Comparison of ENCODE assay signal across 8 cellular contexts in the genomic region with DNA sequence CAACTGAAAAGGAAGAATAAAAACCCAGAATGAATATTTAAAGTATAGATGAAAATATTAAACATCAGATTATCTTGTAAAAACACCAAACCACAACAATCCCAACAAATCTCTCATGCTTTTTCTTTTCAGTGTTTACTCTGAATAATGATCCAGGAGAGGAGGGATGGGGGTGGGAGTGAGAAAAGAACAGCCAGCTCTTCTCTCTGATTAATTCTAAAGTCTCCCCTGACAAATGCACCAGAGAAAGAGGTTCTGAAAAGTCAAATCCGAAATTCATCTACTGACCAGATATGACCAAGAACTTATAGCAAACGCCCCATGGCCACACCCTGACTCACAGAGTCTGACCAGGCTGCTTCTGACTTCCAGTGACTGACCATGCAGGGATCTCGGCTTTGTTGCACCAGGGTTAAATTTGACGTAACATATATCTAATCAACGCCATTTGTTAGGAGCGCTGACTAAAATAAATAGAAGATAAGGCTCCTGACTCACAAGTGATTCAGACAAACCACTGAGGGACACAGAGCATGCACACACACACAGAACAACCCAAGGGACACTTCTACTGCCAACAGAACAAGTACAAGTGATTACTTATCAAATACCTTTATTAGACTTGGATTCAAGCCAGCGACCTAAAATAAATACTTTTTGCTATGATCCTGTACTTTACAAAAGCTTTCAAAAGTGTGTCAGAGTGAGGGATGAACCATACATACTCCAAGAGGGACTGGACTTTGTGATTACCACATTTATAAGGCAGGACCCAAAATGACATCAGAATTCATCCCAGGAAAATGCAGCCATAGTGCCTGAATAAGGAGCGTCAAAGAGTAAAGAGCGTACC. TPM values are rescaled to one million over a fixed set of nuclear protein-coding genes. Genes with fewer than 3 reads are reported as not detected.
DNase-seq lines count a peak whose midpoint lies in the region; ATAC-seq and TF ChIP-seq lines count a peak whose summit lies in the region.
"Had no signal": no experiment of that assay in that cellular context is flagged by ENCODE, and none has a peak within 500 bp of the region (broad histone marks: within the 10 kb centered on the region; RNA-seq: fewer than 3 reads in every experiment).

No MANE protein-coding gene starts in this region.

- H3K4me1 ChIP-seq in Panc1 (ENCODE audit: control insufficient read depth, insufficient read depth, low read length), result peaks cover 40% of the 10 kb centered on the region

- intact Hi-C loops in Panc1 (cut with micrococcal nuclease; ENCODE audit: unreplicated experiment) (no loop called here), head of caudate nucleus (cut with DNase I) (no loop called here)

- in situ Hi-C loops in Panc1 (cut with HindIII; ENCODE audit: low pct_unique_long_range_greater_than_20kb, low sequenced_read_pairs), result no loop called here

- BruUV-seq in Panc1 (replicated peaks; lab: Mats Ljungman, UMichigan), result no TSS peak

- H3K27me3 ChIP-seq in Panc1 (ENCODE audit: control insufficient read depth, insufficient read depth, low read length), result no peaks in the 10 kb centered on the region

- no peaks in the 10 kb centered on the region for H3K9me3 ChIP-seq in Panc1 (ENCODE audit: control insufficient read depth, insufficient read depth, low read depth, low read length)

- H3K27ac ChIP-seq in Panc1 (ENCODE audit: low read length), result peak overlapping the region; percentile 79

- TF ChIP-seq CTCF in Panc1 (IDR thresholded peaks at IDR 0.05) (no peak), fibroblast of mammary gland (conservative IDR thresholded peaks at IDR 0.05; ENCODE audit: control insufficient read depth, insufficient read depth, low read depth, low read length) (no peak)

- peak; percentile 21 for DNase-seq in GM04504 (ENCODE audit: low read depth)
- peak; percentile 94 for DNase-seq in Panc1 (ENCODE audit: low read depth, low spot score)
- DNase-seq in fibroblast of mammary gland (ENCODE audit: low read depth), result peak; percentile 98
- DNase-seq in renal cortical epithelial cell (ENCODE audit: low read depth), result peak; percentile 51
- no peak for DNase-seq in NCI-H1417 treated with DMSO at 0.1 percent for 48 hours (lab: John Stamatoyannopoulos, UW)
- no peak for DNase-seq in medulla oblongata (ENCODE audit: extremely low spot score)
- no peak for DNase-seq in head of caudate nucleus
- DNase-seq: SHP77 had no signal

- peak; percentile 93 for ATAC-seq in Panc1

- peaks cover 4% of the 10 kb centered on the region; the same call in 1 of the 2 replicates for H3K36me3 ChIP-seq in Panc1 (ENCODE audit: control insufficient read depth, insufficient read depth, low read length)

- CTCF ChIA-PET in Panc1 (lab: Charles Lee), result interaction anchor here (0.5 kb wide), 1 partner anchor 124 kb away, joined by 3 read pairs; no protein-coding TSS in a partner anchor

- POLR2A ChIA-PET in Panc1 (lab: Charles Lee), result no interaction called here

- no peak overlapping the region for H3K4me3 ChIP-seq in Panc1 (ENCODE audit: low read depth in 2 of 2, low read length in 2 of 2)
- H3K4me3 ChIP-seq in fibroblast of mammary gland (ENCODE audit: control insufficient read depth, low read depth, low read length), result no peak overlapping the region

RNA-seq across cellular contexts. Expression of gene SPOCK2, which starts 9.3 kb away (rescaled TPM):
- 4.8 TPM for total RNA-seq in Panc1 (2021; ENCODE audit: unreplicated experiment)
- polyA plus RNA-seq in Panc1 (2012; ENCODE audit: insufficient read length), result 4.2 TPM
- 2.0 and 41.8 TPM in 2 replicates for total RNA-seq in renal cortical epithelial cell

Comparison
In these comparisons a context has a peak if more than half of its experiments do, and no peak if none do; other contexts are left out.
1. DNase-seq: peak in GM04504 (single experiment), Panc1 (single experiment), fibroblast of mammary gland (single experiment) and renal cortical epithelial cell (single experiment); none in NCI-H1417 treated with DMSO at 0.1 percent for 48 hours (single experiment), medulla oblongata (single experiment) and head of caudate nucleus (0 of 42).